8 cellular contexts compared by ENCODE assay signal in the genomic region with DNA sequence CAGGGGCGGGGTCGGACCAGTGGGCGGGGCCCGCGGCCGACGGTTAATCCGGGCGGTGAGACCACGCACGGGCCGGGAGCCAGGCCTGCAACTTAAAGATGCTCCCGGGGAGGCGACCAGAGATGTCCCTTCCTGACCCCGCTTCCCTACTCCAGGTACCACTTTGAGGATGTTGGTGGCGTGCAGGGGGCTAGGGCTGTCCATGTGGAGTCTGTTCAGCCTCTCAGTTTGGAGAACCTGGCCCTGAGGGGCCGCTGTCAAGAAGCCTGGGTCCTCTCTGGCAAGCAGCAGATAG. TPM values are rescaled to one million over a fixed set of nuclear protein-coding genes. Genes with fewer than 3 reads are reported as not detected.
A peak's percentile ranks its signal among the peaks of the same experiment; 100 is the strongest.
DNase-seq lines count a peak whose midpoint lies in the region; ATAC-seq, FAIRE-seq and TF ChIP-seq lines count a peak whose summit lies in the region.

No MANE protein-coding gene starts in this region.

- TF ChIP-seq CTCF in GM12875 (IDR thresholded peaks at IDR 0.05; ENCODE audit: borderline replicate concordance, insufficient read depth, low read depth, low read length) (no peak), brain microvascular endothelial cell (IDR thresholded peaks at IDR 0.05; ENCODE audit: low read depth, low read length, missing control alignments) (no peak)

- no peaks in the 10 kb centered on the region for H3K9me2 ChIP-seq in Karpas-422 (replicated peaks; ENCODE audit: insufficient read depth, low read length)

- peak overlapping the region; percentile 73 for H2AK5ac ChIP-seq in mesendoderm (ENCODE audit: low read length)

- FAIRE-seq in GM12891 (lab: Jason Lieb, UNC) = no peak

- H3K18ac ChIP-seq in mesendoderm (ENCODE audit: low read length) = no peak overlapping the region

- H3K4me3 ChIP-seq in GM12875 (ENCODE audit: low read depth, low read length) (peak overlapping the region; percentile 68), Karpas-422 (ENCODE audit: low read length) (peak overlapping the region; percentile 88), brain microvascular endothelial cell (ENCODE audit: low read depth, low read length) (peak overlapping the region; percentile 85), mesendoderm (ENCODE audit: low read length) (peak overlapping the region; percentile 59), urinary bladder (ENCODE audit: low read depth, low read length) (peak overlapping the region; percentile 63)

- H3K4ac ChIP-seq in mesendoderm (ENCODE audit: low read depth, low read length) = no peak overlapping the region

- no peaks in the 10 kb centered on the region for H4K20me1 ChIP-seq in Karpas-422 (ENCODE audit: insufficient read depth, low read depth, low read length)

- H2BK15ac ChIP-seq in mesendoderm (replicated peaks; ENCODE audit: low read depth) = no peak overlapping the region

- H3K4me1 ChIP-seq in Karpas-422 (ENCODE audit: low read length) (peaks cover 47% of the 10 kb centered on the region), mesendoderm (ENCODE audit: control insufficient read depth, low read depth, low read length) (peaks cover 4% of the 10 kb centered on the region), urinary bladder (ENCODE audit: insufficient read depth) (peaks cover 3% of the 10 kb centered on the region)

- in situ Hi-C loops in brain microvascular endothelial cell (cut with HindIII; ENCODE audit: low pct_ligation_motif_present, low sequenced_read_pairs) = no loop called here

- no peaks in the 10 kb centered on the region for H3K27me3 ChIP-seq in Karpas-422 (ENCODE audit: low read length)
- no peaks in the 10 kb centered on the region for H3K27me3 ChIP-seq in brain microvascular endothelial cell (replicated peaks)
- H3K27me3 ChIP-seq in mesendoderm (ENCODE audit: insufficient read depth, low read length, poor library complexity) = no peaks in the 10 kb centered on the region

- no peak overlapping the region for H2BK120ac ChIP-seq in mesendoderm (ENCODE audit: low read depth, low read length)

- H3K4me2 ChIP-seq in Karpas-422 (ENCODE audit: low read depth, low read length, poor library complexity, severe bottlenecking) (peak overlapping the region; percentile 92), mesendoderm (ENCODE audit: low read length) (peak overlapping the region; percentile 84)

- peaks cover 19% of the 10 kb centered on the region for H3K79me2 ChIP-seq in Karpas-422 (ENCODE audit: low read length)
- H3K79me2 ChIP-seq in mesendoderm (ENCODE audit: control insufficient read depth, insufficient read depth, low read length) = no peaks in the 10 kb centered on the region

- peak overlapping the region; percentile 91 for H4K8ac ChIP-seq in mesendoderm (ENCODE audit: low read depth, low read length)

- H3K36me3 ChIP-seq in Karpas-422 (ENCODE audit: insufficient read depth, low read length) (no peaks in the 10 kb centered on the region), brain microvascular endothelial cell (replicated peaks) (no peaks in the 10 kb centered on the region), mesendoderm (ENCODE audit: control insufficient read depth, insufficient read depth, low read length) (no peaks in the 10 kb centered on the region), urinary bladder (ENCODE audit: insufficient read depth) (no peaks in the 10 kb centered on the region)

- H3K27ac ChIP-seq in Karpas-422 (ENCODE audit: low read length) (peak overlapping the region; percentile 74), brain microvascular endothelial cell (peak overlapping the region; percentile 84), mesendoderm (ENCODE audit: low read depth, low read length) (no peak overlapping the region), urinary bladder (ENCODE audit: low read depth) (no peak overlapping the region)

- H3K23ac ChIP-seq in mesendoderm (ENCODE audit: low read length) = peak overlapping the region; percentile 89

- no peaks in the 10 kb centered on the region for H3K9me3 ChIP-seq in Karpas-422 (ENCODE audit: low read length)

- no CpG with 5 or more reads among the region's 17 CpGs for WGBS in mesendoderm (ENCODE audit: extremely low coverage, insufficient coverage, low lambda C conversion rate)
- 4% methylated on average over 17 of the region's 17 CpGs for WGBS in urinary bladder

- H3K9ac ChIP-seq in Karpas-422 (ENCODE audit: low read length) (peak overlapping the region; percentile 90), mesendoderm (ENCODE audit: low read length) (peak overlapping the region; percentile 77)

- H2BK5ac ChIP-seq in mesendoderm (ENCODE audit: low read length) = no peak overlapping the region

- H3K56ac ChIP-seq in mesendoderm (ENCODE audit: low read length) = peak overlapping the region; percentile 88

- ATAC-seq in GM21528 (IDR thresholded peaks at IDR 0.05; ENCODE audit: low FRiP score, unreplicated experiment) = no peak
- ATAC-seq in GM19395 (IDR thresholded peaks at IDR 0.05; ENCODE audit: unreplicated experiment) = no peak

- TF ChIP-seq POLR2A in GM12891 (IDR thresholded peaks at IDR 0.05; ENCODE audit: low read depth, low read length) = no peak

- no peak overlapping the region for H4K5ac ChIP-seq in mesendoderm (ENCODE audit: low read length)

- no peak for DNase-seq in Karpas-422
- DNase-seq in brain microvascular endothelial cell = peak; percentile 44
- no peak for DNase-seq in mesendoderm
- DNase-seq in GM12891 (ENCODE audit: insufficient read length, low spot score) = no peak

- peaks cover 4% of the 10 kb centered on the region for H3K79me1 ChIP-seq in mesendoderm (ENCODE audit: low read length)

- H2AFZ ChIP-seq in Karpas-422 (ENCODE audit: low read length) = peak overlapping the region; percentile 78; the same call in 1 of the 2 replicates

TF ChIP-seq in GM12891, 5 proteins besides CTCF, POLR2A, EP300 and RAD21:
- no peak for TF ChIP-seq TAF1 (IDR thresholded peaks at IDR 0.05; ENCODE audit: low read depth, low read length)
- no peak for TF ChIP-seq POU2F2 (IDR thresholded peaks at IDR 0.05; ENCODE audit: low read depth, low read length)
- no peak for TF ChIP-seq POLR2AphosphoS5 (IDR thresholded peaks at IDR 0.05; ENCODE audit: low read depth, low read length)
- no peak for TF ChIP-seq SPI1 (IDR thresholded peaks at IDR 0.05; ENCODE audit: low read depth, low read length)
- no peak for TF ChIP-seq PAX5 (IDR thresholded peaks at IDR 0.05; ENCODE audit: insufficient read depth, low read length, severe bottlenecking)

RNA-seq across cellular contexts. Expression of a gene that starts 0.6 kb away (rescaled TPM):
- total RNA-seq in Karpas-422 (2014; rRNA removed; shearing (Covaris generic); ENCODE audit: low replicate concordance) = 25.5 and 41.3 TPM in 2 replicates
- polyA plus RNA-seq in mesendoderm (2013, experiment 1 of 2) = 47.3 TPM
- polyA plus RNA-seq in mesendoderm (2013, experiment 2 of 2) = 46.1 TPM
- 4.3 TPM for total RNA-seq in urinary bladder
- 49.3 TPM for polyA plus RNA-seq in urinary bladder
- 43.3 TPM for polyA plus RNA-seq in GM12891 (2012; ENCODE audit: low read depth, missing spikeins)

RNA-seq across cellular contexts. Expression of a gene that starts 6.2 kb away (rescaled TPM):
- 4.8 and 7.6 TPM in 2 replicates for total RNA-seq in Karpas-422 (2014; rRNA removed; shearing (Covaris generic); ENCODE audit: low replicate concordance)
- 1.6 TPM for polyA plus RNA-seq in mesendoderm (2013, experiment 1 of 2)
- 2.0 TPM for polyA plus RNA-seq in mesendoderm (2013, experiment 2 of 2)
- 1.2 TPM for total RNA-seq in urinary bladder
- 6.0 TPM for polyA plus RNA-seq in urinary bladder
- 2.6 TPM for polyA plus RNA-seq in GM12891 (2012; ENCODE audit: low read depth, missing spikeins)

RNA-seq across cellular contexts. Expression of a gene that starts 21.0 kb away (rescaled TPM):
- total RNA-seq in Karpas-422 (2014; rRNA removed; shearing (Covaris generic); ENCODE audit: low replicate concordance) = not detected in 2 replicates
- polyA plus RNA-seq in mesendoderm (2013, experiment 1 of 2) = 1.6 TPM
- 1.3 TPM for polyA plus RNA-seq in mesendoderm (2013, experiment 2 of 2)
- total RNA-seq in urinary bladder = 3.7 TPM
- 13.0 TPM for polyA plus RNA-seq in urinary bladder
- not detected for polyA plus RNA-seq in GM12891 (2012; ENCODE audit: low read depth, missing spikeins)

RNA-seq across cellular contexts. Expression of a gene that starts 40.0 kb away (rescaled TPM):
- total RNA-seq in Karpas-422 (2014; rRNA removed; shearing (Covaris generic); ENCODE audit: low replicate concordance) = 39.9 and 129 TPM in 2 replicates
- 69.9 TPM for polyA plus RNA-seq in mesendoderm (2013, experiment 1 of 2)
- polyA plus RNA-seq in mesendoderm (2013, experiment 2 of 2) = 69.8 TPM
- 13.6 TPM for total RNA-seq in urinary bladder
- 13.1 TPM for polyA plus RNA-seq in urinary bladder
- polyA plus RNA-seq in GM12891 (2012; ENCODE audit: low read depth, missing spikeins) = 22.8 TPM

RNA-seq across cellular contexts. Expression of a gene that starts 41.2 kb away (rescaled TPM):
- total RNA-seq in Karpas-422 (2014; rRNA removed; shearing (Covaris generic); ENCODE audit: low replicate concordance) = 16.4 and 19.7 TPM in 2 replicates
- polyA plus RNA-seq in mesendoderm (2013, experiment 1 of 2) = 11.6 TPM
- 11.9 TPM for polyA plus RNA-seq in mesendoderm (2013, experiment 2 of 2)
- 7.9 TPM for total RNA-seq in urinary bladder
- 16.1 TPM for polyA plus RNA-seq in urinary bladder
- 17.8 TPM for polyA plus RNA-seq in GM12891 (2012; ENCODE audit: low read depth, missing spikeins)

Comparison
In these comparisons a context has a peak if more than half of its experiments do, and no peak if none do; other contexts are left out.
1. H3K27ac ChIP-seq: peak in Karpas-422 (single experiment) and brain microvascular endothelial cell (single experiment); none in mesendoderm (single experiment) and urinary bladder (single experiment).
2. Peak in every context shown above with its lines, with median percentiles within 50 percentile points of each other: H3K4me3 ChIP-seq.